Comparison of ENCODE assay signal across 8 cellular contexts in the genomic region with DNA sequence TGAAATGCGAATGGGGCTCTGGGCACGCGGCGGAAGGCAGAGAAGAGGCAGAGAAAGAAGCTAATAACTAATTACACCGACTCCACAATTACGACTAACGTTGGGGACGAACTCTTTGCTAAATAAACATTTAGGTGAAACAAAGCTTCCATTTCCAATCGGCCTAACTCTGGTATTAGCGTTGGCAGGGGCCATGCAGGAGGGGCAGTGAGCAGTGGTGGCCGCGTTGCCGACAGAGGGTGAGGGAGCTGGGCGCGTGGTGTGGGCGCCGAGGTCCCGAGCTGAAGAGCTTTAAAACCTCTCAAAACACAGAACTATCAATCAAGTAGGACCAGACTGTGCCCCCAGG. TPM values are rescaled to one million over a fixed set of nuclear protein-coding genes. Genes with fewer than 3 reads are reported as not detected.
DNase-seq lines count a peak whose midpoint lies in the region; ATAC-seq and TF ChIP-seq lines count a peak whose summit lies in the region.

No MANE protein-coding gene starts in this region.

- H3K79me2 ChIP-seq in trophoblast cell (ENCODE audit: control insufficient read depth, insufficient read depth, low read length, poor library complexity): peaks cover 5% of the 10 kb centered on the region

- peaks cover 9% of the 10 kb centered on the region for H3K79me1 ChIP-seq in trophoblast cell (ENCODE audit: low read length)

- H3K4me1 ChIP-seq in RWPE2 (ENCODE audit: insufficient read depth, poor library complexity, severe bottlenecking): peaks cover 3% of the 10 kb centered on the region
- peaks cover 0 to 5% of the 10 kb centered on the region in 2 experiments for H3K4me1 ChIP-seq in trophoblast cell (ENCODE audit: control insufficient read depth in 1 of 2, insufficient read depth in 2 of 2, low read length in 2 of 2)

- H4K8ac ChIP-seq in trophoblast cell (ENCODE audit: low read depth, low read length): peak overlapping the region; percentile 91

- H3K4ac ChIP-seq in trophoblast cell (ENCODE audit: low read depth, low read length): peak overlapping the region; percentile 25

- H3K36me3 Mint-ChIP-seq in activated CD4-positive, alpha-beta T cell treated with anti-CD3 and anti-CD28 coated beads for 36 hours (ENCODE audit: low read depth): peaks cover 12% of the 10 kb centered on the region

- H3K27me3 Mint-ChIP-seq in activated CD4-positive, alpha-beta T cell treated with anti-CD3 and anti-CD28 coated beads for 36 hours: no peaks in the 10 kb centered on the region

- no peak for TF ChIP-seq CTCF in RWPE2 (IDR thresholded peaks at IDR 0.05; ENCODE audit: poor library complexity, severe bottlenecking)
- no peak for TF ChIP-seq CTCF in fibroblast of mammary gland (conservative IDR thresholded peaks at IDR 0.05; ENCODE audit: control insufficient read depth, insufficient read depth, low read depth, low read length)

- peak overlapping the region; percentile 78 for H3K4me3 ChIP-seq in RWPE2 (ENCODE audit: severe bottlenecking)
- H3K4me3 ChIP-seq in fibroblast of mammary gland (ENCODE audit: control insufficient read depth, low read depth, low read length): peak overlapping the region; percentile 68
- H3K4me3 ChIP-seq in trophoblast cell (ENCODE audit: low read depth, low read length): peak overlapping the region; percentile 76

- no peak overlapping the region for H2BK12ac ChIP-seq in trophoblast cell (ENCODE audit: low read length)

- no peak overlapping the region for H2BK120ac ChIP-seq in trophoblast cell (ENCODE audit: insufficient read depth, low read length, poor library complexity)

- POLR2A ChIA-PET in activated CD4-positive, alpha-beta T cell treated with anti-CD3 and anti-CD28 coated beads for 36 hours (lab: Charles Lee): interaction anchor here (0.7 to 1.7 kb wide), 6 partner anchors 8 to 154 kb away, joined by 3 to 8 read pairs (median 4); a partner anchor contains a TSS

- peaks cover 9% of the 10 kb centered on the region for H3K4me1 Mint-ChIP-seq in activated CD4-positive, alpha-beta T cell treated with anti-CD3 and anti-CD28 coated beads for 36 hours

- no peaks in the 10 kb centered on the region for H3K27me3 ChIP-seq in RWPE2 (ENCODE audit: insufficient read depth, poor library complexity, severe bottlenecking)
- H3K27me3 ChIP-seq in trophoblast cell (ENCODE audit: insufficient read depth, low read length): no peaks in the 10 kb centered on the region

- peak overlapping the region; percentile 59 for H4K91ac ChIP-seq in trophoblast cell (ENCODE audit: low read depth, low read length)

- DNase-seq in activated CD4-positive, alpha-beta T cell treated with anti-CD3 and anti-CD28 coated beads for 36 hours: no peak
- DNase-seq in activated CD4-positive, alpha-beta T cell treated with anti-CD3 and anti-CD28 coated beads, Interleukin-2, amount 50 U/mL, for 4 hours: no peak
- no peak for DNase-seq in RWPE2 (ENCODE audit: low spot score)
- no peak for DNase-seq in fibroblast of mammary gland (ENCODE audit: low read depth)
- DNase-seq in trophoblast cell: no peak

- peak overlapping the region; percentile 73 for H2AFZ ChIP-seq in trophoblast cell (ENCODE audit: insufficient read depth, low read length, poor library complexity)

- CTCF ChIA-PET in activated CD4-positive, alpha-beta T cell treated with anti-CD3 and anti-CD28 coated beads for 36 hours (lab: Charles Lee): interaction anchor here (0.7 to 1.2 kb wide), 2 partner anchors 11 to 18 kb away, joined by 3 to 5 read pairs; no protein-coding TSS in a partner anchor

- WGBS in trophoblast cell (ENCODE audit: extremely low coverage, insufficient coverage, insufficient read length): no CpG with 5 or more reads among the region's 18 CpGs

- no peaks in the 10 kb centered on the region for H3K9me3 ChIP-seq in RWPE2 (ENCODE audit: severe bottlenecking)
- H3K9me3 ChIP-seq in trophoblast cell (ENCODE audit: insufficient read depth, low read depth, low read length): no peaks in the 10 kb centered on the region

- ATAC-seq in activated CD4-positive, alpha-beta T cell treated with anti-CD3 and anti-CD28 coated beads for 36 hours: no peak
- ATAC-seq in RWPE2 (ENCODE audit: low read depth) (peak; percentile 41), GM18519 (IDR thresholded peaks at IDR 0.05; ENCODE audit: low FRiP score, unreplicated experiment) (no peak), HG02678 (IDR thresholded peaks at IDR 0.05; ENCODE audit: unreplicated experiment) (no peak), HG03039 (IDR thresholded peaks at IDR 0.05; ENCODE audit: unreplicated experiment) (no peak)

- H2BK5ac ChIP-seq in trophoblast cell (ENCODE audit: low read depth, low read length, poor library complexity): peak overlapping the region; percentile 13

- H3K9me3 Mint-ChIP-seq in activated CD4-positive, alpha-beta T cell treated with anti-CD3 and anti-CD28 coated beads for 36 hours (ENCODE audit: low read depth): no peaks in the 10 kb centered on the region

- H3K14ac ChIP-seq in trophoblast cell (ENCODE audit: low read length): peak overlapping the region; percentile 9

- peak overlapping the region; percentile 67 for H3K4me2 ChIP-seq in trophoblast cell (ENCODE audit: low read length)

- H3K36me3 ChIP-seq in RWPE2 (ENCODE audit: low read depth) (peaks cover 17% of the 10 kb centered on the region), trophoblast cell (ENCODE audit: control insufficient read depth in 1 of 2, insufficient read depth in 2 of 2, low read length in 2 of 2) (peaks cover 3 to 9% of the 10 kb centered on the region in 2 experiments)

- H3K4me3 Mint-ChIP-seq in activated CD4-positive, alpha-beta T cell treated with anti-CD3 and anti-CD28 coated beads for 36 hours: peak overlapping the region; percentile 74

- peak overlapping the region; percentile 55 for H3K18ac ChIP-seq in trophoblast cell (ENCODE audit: low read length)

- H3K27ac ChIP-seq in RWPE2 (ENCODE audit: poor library complexity, severe bottlenecking): peak overlapping the region; percentile 61
- H3K27ac ChIP-seq in trophoblast cell (ENCODE audit: low read depth, low read length): peak overlapping the region; percentile 60

- peak overlapping the region; percentile 26 for H4K12ac ChIP-seq in trophoblast cell (ENCODE audit: low read depth, low read length)

- H3K9ac ChIP-seq in trophoblast cell (ENCODE audit: low read length): peak overlapping the region; percentile 76

- intact Hi-C loops in activated CD4-positive, alpha-beta T cell treated with anti-CD3 and anti-CD28 coated beads for 36 hours (cut with DNase I, micrococcal nuclease): loop anchor here in 1 of 2 experiments (10.0 kb wide), 1 partner anchor 658 kb away; no protein-coding TSS in a partner anchor

- peak overlapping the region; percentile 90 for H3K27ac Mint-ChIP-seq in activated CD4-positive, alpha-beta T cell treated with anti-CD3 and anti-CD28 coated beads for 36 hours

- no peak overlapping the region for H3K23ac ChIP-seq in trophoblast cell (ENCODE audit: low read length)

- H2AK5ac ChIP-seq in trophoblast cell (ENCODE audit: low read length): peak overlapping the region; percentile 6

RNA-seq across cellular contexts. Expression of a gene that starts 0.6 kb away (rescaled TPM):
- total RNA-seq in activated CD4-positive, alpha-beta T cell treated with anti-CD3 and anti-CD28 coated beads for 36 hours: 10 to 100 TPM; 24.6 to 31.8 TPM
- 27.2 and 27.8 TPM in 2 replicates for polyA plus RNA-seq in trophoblast cell (2013)

RNA-seq across cellular contexts. Expression of a gene that starts 13.2 kb away (rescaled TPM):
- 10 to 100 TPM; 34.0 to 46.5 TPM for total RNA-seq in activated CD4-positive, alpha-beta T cell treated with anti-CD3 and anti-CD28 coated beads for 36 hours
- 9.7 and 10.0 TPM in 2 replicates for polyA plus RNA-seq in trophoblast cell (2013)

RNA-seq across cellular contexts. Expression of a gene that starts 32.9 kb away (rescaled TPM):
- total RNA-seq in activated CD4-positive, alpha-beta T cell treated with anti-CD3 and anti-CD28 coated beads for 36 hours: 1 to 10 TPM in 1 of 2 experiments, under 1 TPM in 1; 0.91 to 1.4 TPM
- polyA plus RNA-seq in trophoblast cell (2013): 132 and 143 TPM in 2 replicates
